In genomic region chr12:13234045-13234641, GRCh38 we compare ENCODE assay signal across 8 cellular contexts. TPM values are rescaled to one million over a fixed set of nuclear protein-coding genes. Genes with fewer than 3 reads are reported as not detected.
DNase-seq lines count a peak whose midpoint lies in the region; ATAC-seq lines count a peak whose summit lies in the region.

No MANE protein-coding gene starts in this region.

- no peaks in the 10 kb centered on the region for H3K9me3 Mint-ChIP-seq in immature natural killer cell
- peaks cover 4 to 8% of the 10 kb centered on the region in 2 donors for H3K9me3 Mint-ChIP-seq in stimulated activated naive B cell treated with anti-CD40 and anti-IgM and Interleukin-4, amounts not matched to agents 10 μg/mL and 1 μg/mL and 100 μg/mL, for 72 hours

- H3K27me3 ChIP-seq in NT2/D1 (ENCODE audit: insufficient read depth, insufficient read length): no peaks in the 10 kb centered on the region

- no peaks in the 10 kb centered on the region for H3K4me1 Mint-ChIP-seq in immature natural killer cell
- H3K4me1 Mint-ChIP-seq in stimulated activated naive B cell treated with anti-CD40 and anti-IgM and Interleukin-4, amounts not matched to agents 10 μg/mL and 1 μg/mL and 100 μg/mL, for 72 hours: no peaks in the 10 kb centered on the region

- no peaks in the 10 kb centered on the region for H3K36me3 Mint-ChIP-seq in immature natural killer cell
- H3K36me3 Mint-ChIP-seq in stimulated activated naive B cell treated with anti-CD40 and anti-IgM and Interleukin-4, amounts not matched to agents 10 μg/mL and 1 μg/mL and 100 μg/mL, for 72 hours: peaks cover 0 to 3% of the 10 kb centered on the region in 2 donors

- no peaks in the 10 kb centered on the region for H3K9me3 ChIP-seq in NT2/D1 (ENCODE audit: insufficient read depth, low read length)

- H3K9ac ChIP-seq in NT2/D1 (ENCODE audit: insufficient read length, low read depth): no peak overlapping the region

- no peak overlapping the region for H3K4me3 Mint-ChIP-seq in immature natural killer cell
- H3K4me3 Mint-ChIP-seq in stimulated activated naive B cell treated with anti-CD40 and anti-IgM and Interleukin-4, amounts not matched to agents 10 μg/mL and 1 μg/mL and 100 μg/mL, for 72 hours: no peak overlapping the region

- peaks cover 2 to 7% (median 2%) of the 10 kb centered on the region in 3 donors for H3K27me3 Mint-ChIP-seq in immature natural killer cell (ENCODE audit: low read depth in 3 of 3)
- peaks cover 5 to 7% of the 10 kb centered on the region in 2 donors for H3K27me3 Mint-ChIP-seq in stimulated activated naive B cell treated with anti-CD40 and anti-IgM and Interleukin-4, amounts not matched to agents 10 μg/mL and 1 μg/mL and 100 μg/mL, for 72 hours

- no peak overlapping the region for H3K4me3 ChIP-seq in NT2/D1 (ENCODE audit: insufficient read length, low read depth)

- peak; percentile 39 for ATAC-seq in GM19468 (IDR thresholded peaks at IDR 0.05; ENCODE audit: extremely low read depth, unreplicated experiment)
- peak; percentile 47 to 51 for ATAC-seq in stimulated activated naive B cell treated with anti-CD40 and anti-IgM and Interleukin-4, amounts not matched to agents 10 μg/mL and 1 μg/mL and 100 μg/mL, for 72 hours (replicated peaks)

- H3K36me3 ChIP-seq in NT2/D1 (ENCODE audit: insufficient read depth, insufficient read length, low read length): no peaks in the 10 kb centered on the region

- peak overlapping the region in 1 of 6 donors; percentile 2 for H3K27ac Mint-ChIP-seq in immature natural killer cell
- H3K27ac Mint-ChIP-seq in stimulated activated naive B cell treated with anti-CD40 and anti-IgM and Interleukin-4, amounts not matched to agents 10 μg/mL and 1 μg/mL and 100 μg/mL, for 72 hours: no peak overlapping the region

- no peaks in the 10 kb centered on the region for H3K4me1 ChIP-seq in NT2/D1 (ENCODE audit: insufficient read depth, insufficient read length)

- DNase-seq in COLO829 (ENCODE audit: low spot score) (peak; percentile 56), NT2/D1 (ENCODE audit: low read depth, low spot score) (peak; percentile 89), astrocyte of the hippocampus (ENCODE audit: low read depth, low spot score) (peak; percentile 70), immature natural killer cell (peak; percentile 9 to 26 (median 10)), C1 segment of cervical spinal cord (lab: John Stamatoyannopoulos, UW) (no peak), putamen (ENCODE audit: low spot score) (no peak)
- DNase-seq in stimulated activated naive B cell treated with anti-CD40 and anti-IgM and Interleukin-4, amounts not matched to agents 10 μg/mL and 1 μg/mL and 100 μg/mL, for 72 hours: no peak

RNA-seq across cellular contexts. Expression of gene EMP1, which starts 37.6 kb away (rescaled TPM):
- polyA plus RNA-seq in immature natural killer cell: 1 to 10 TPM in 2 of 3 donors, under 1 TPM in 1; 0.04 to 1.5 (median 1.3) TPM

Comparison
In these comparisons a context has a peak if more than half of its experiments do, and no peak if none do; other contexts are left out.
1. DNase-seq: peak in COLO829 (single experiment), NT2/D1 (single experiment), astrocyte of the hippocampus (single experiment) and immature natural killer cell (3 of 3); none in stimulated activated naive B cell treated with anti-CD40 and anti-IgM and Interleukin-4, amounts not matched to agents 10 μg/mL and 1 μg/mL and 100 μg/mL, for 72 hours (single experiment), C1 segment of cervical spinal cord (0 of 14) and putamen (single experiment).